Comparison of ENCODE assay signal across 2 cellular contexts in genomic region chr11:9020881-9021280, GRCh38.
TF ChIP-seq lines count a peak whose summit lies in the region.

No MANE protein-coding gene starts in this region.

TF ChIP-seq in IMR-90, 13 proteins besides CTCF, POLR2A, EP300 and RAD21:
- TF ChIP-seq CHD1 (IDR thresholded peaks at IDR 0.05; ENCODE audit: low read depth, low read length) (no peak), USF2 (IDR thresholded peaks at IDR 0.05; ENCODE audit: low read depth, low read length) (no peak), FOS (IDR thresholded peaks at IDR 0.05; ENCODE audit: low read depth, low read length) (no peak), CEBPB (IDR thresholded peaks at IDR 0.05; ENCODE audit: low read depth, low read length) (no peak), RFX5 (IDR thresholded peaks at IDR 0.05; ENCODE audit: low read depth, low read length) (no peak), ELK1 (IDR thresholded peaks at IDR 0.05; ENCODE audit: borderline replicate concordance, low read depth, low read length) (no peak), MXI1 (IDR thresholded peaks at IDR 0.05; ENCODE audit: borderline replicate concordance, low read depth, low read length) (no peak), SMC3 (IDR thresholded peaks at IDR 0.05; ENCODE audit: low read depth, low read length) (no peak), MAFK (IDR thresholded peaks at IDR 0.05; ENCODE audit: low read depth, low read length) (no peak), NFE2L2 (IDR thresholded peaks at IDR 0.05; ENCODE audit: low read depth, low read length) (no peak), RCOR1 (IDR thresholded peaks at IDR 0.05; ENCODE audit: insufficient replicate concordance, low read length) (no peak), BHLHE40 (IDR thresholded peaks at IDR 0.05; ENCODE audit: low read depth, low read length) (no peak; the same call in 1 of the 2 replicates), MAZ (IDR thresholded peaks at IDR 0.05; ENCODE audit: borderline replicate concordance, low read depth, low read length) (no peak)
TF ChIP-seq in IMR-90: peak in this region for 0.

TF ChIP-seq in K562, 482 proteins besides CTCF, POLR2A, EP300 and RAD21:
- no peak for TF ChIP-seq ZBTB2 (IDR thresholded peaks at IDR 0.05)
- no peak for TF ChIP-seq KDM4B (IDR thresholded peaks at IDR 0.05; ENCODE audit: borderline replicate concordance in 2 of 2, low read depth in 1 of 2)
- no peak for TF ChIP-seq HES1 (IDR thresholded peaks at IDR 0.05; ENCODE audit: low read depth)
- TF ChIP-seq UBTF (IDR thresholded peaks at IDR 0.05; ENCODE audit: borderline replicate concordance in 1 of 2, low read depth in 2 of 2, low read length in 2 of 2), result no peak
- no peak for TF ChIP-seq MEF2A (IDR thresholded peaks at IDR 0.05; ENCODE audit: control insufficient read depth, low read depth, low read length)
- TF ChIP-seq FOXP4 (CRISPR knock-in tag; IDR thresholded peaks at IDR 0.05; ENCODE audit: borderline replicate concordance), result no peak
- no peak for TF ChIP-seq ZNF592 (IDR thresholded peaks at IDR 0.05)
- no peak for TF ChIP-seq ZNF277 (CRISPR knock-in tag; IDR thresholded peaks at IDR 0.05; ENCODE audit: borderline replicate concordance)
- no peak for TF ChIP-seq ZKSCAN3 (CRISPR knock-in tag; IDR thresholded peaks at IDR 0.05)
- TF ChIP-seq NCOA1 (IDR thresholded peaks at IDR 0.05; ENCODE audit: low read depth), result no peak
- TF ChIP-seq TBP (optimal IDR thresholded peaks at IDR 0.05; ENCODE audit: low read depth, low read length), result no peak
- TF ChIP-seq ZNF408 (CRISPR knock-in tag; IDR thresholded peaks at IDR 0.05; ENCODE audit: low read depth), result no peak
- no peak for TF ChIP-seq SAP30 (IDR thresholded peaks at IDR 0.05; ENCODE audit: borderline replicate concordance, insufficient read depth, low read depth, low read length, poor library complexity, severe bottlenecking)
- no peak for TF ChIP-seq TAF7 (tag; IDR thresholded peaks at IDR 0.05)
- TF ChIP-seq ZSCAN29 (IDR thresholded peaks at IDR 0.05), result no peak
- TF ChIP-seq NFATC3 (IDR thresholded peaks at IDR 0.05), result no peak
